8 cellular contexts compared by ENCODE assay signal in genomic region chr5:69601947-69602346, GRCh38. TPM values are rescaled to one million over a fixed set of nuclear protein-coding genes. Genes with fewer than 3 reads are reported as not detected.
DNase-seq lines count a peak whose midpoint lies in the region; ATAC-seq and TF ChIP-seq lines count a peak whose summit lies in the region.
"Not testable (repeated sequence)": the region's sequence is repeated elsewhere in the genome, so short reads cannot be mapped to it uniquely, and the experiment has no call there.

No MANE protein-coding gene starts in this region.

- CTCF ChIA-PET in activated B cell treated with CpG ODN at 0.5 μM for 24 hours (lab: Charles Lee), result not testable (repeated sequence)

- not testable (repeated sequence) for TF ChIP-seq POLR2A in GM18505 (IDR thresholded peaks at IDR 0.05; ENCODE audit: borderline replicate concordance, extremely low read depth, insufficient read depth, insufficient read length)

- DNase-seq in activated B cell treated with CpG ODN at 0.5 μM for 24 hours, naive B cell: not testable (repeated sequence)

- H3K4me3 Mint-ChIP-seq in activated B cell treated with CpG ODN at 0.5 μM for 24 hours, naive B cell: not testable (repeated sequence)

- intact Hi-C loops in activated B cell treated with CpG ODN at 0.5 μM for 24 hours (cut with micrococcal nuclease), result not testable (repeated sequence)

- not testable (repeated sequence) for H3K4me1 Mint-ChIP-seq in activated B cell treated with CpG ODN at 0.5 μM for 24 hours, naive B cell

- POLR2A ChIA-PET in activated B cell treated with CpG ODN at 0.5 μM for 24 hours (lab: Charles Lee), result not testable (repeated sequence)

- ATAC-seq in GM18505 (IDR thresholded peaks at IDR 0.05; ENCODE audit: unreplicated experiment) (peak; percentile 82), GM19035 (IDR thresholded peaks at IDR 0.05; ENCODE audit: unreplicated experiment) (peak; percentile 82), GM21381 (IDR thresholded peaks at IDR 0.05; ENCODE audit: unreplicated experiment) (peak; percentile 54), GM21825 (IDR thresholded peaks at IDR 0.05; ENCODE audit: unreplicated experiment) (peak; percentile 83), HG02943 (IDR thresholded peaks at IDR 0.05; ENCODE audit: low read depth, unreplicated experiment) (peak; percentile 70), HG03280 (IDR thresholded peaks at IDR 0.05; ENCODE audit: unreplicated experiment) (peak; percentile 78), activated B cell treated with CpG ODN at 0.5 μM for 24 hours (ENCODE audit: low read depth) (peak; percentile 80), naive B cell (ENCODE audit: low read depth in 2 of 2) (peak; percentile 67 to 72)

- not testable (repeated sequence) for TF ChIP-seq CTCF in activated B cell treated with CpG ODN at 0.5 μM for 24 hours (IDR thresholded peaks at IDR 0.05)

- not testable (repeated sequence) for H3K27ac Mint-ChIP-seq in activated B cell treated with CpG ODN at 0.5 μM for 24 hours, naive B cell

- H3K36me3 Mint-ChIP-seq in activated B cell treated with CpG ODN at 0.5 μM for 24 hours (ENCODE audit: low read depth); naive B cell: not testable (repeated sequence)

- not testable (repeated sequence) for H3K9me3 Mint-ChIP-seq in activated B cell treated with CpG ODN at 0.5 μM for 24 hours, naive B cell

- H3K27me3 Mint-ChIP-seq in activated B cell treated with CpG ODN at 0.5 μM for 24 hours, naive B cell: not testable (repeated sequence)

RNA-seq across cellular contexts. Expression of gene GTF2H2C, which starts 42.0 kb away (rescaled TPM):
- 41.4 and 52.0 TPM in 2 replicates for total RNA-seq in activated B cell treated with CpG ODN at 0.5 μM for 24 hours
- polyA plus RNA-seq in naive B cell (ENCODE audit: low read depth in 6 of 6), result 10 to 100 TPM; 18.4 to 33.3 (median 25.5) TPM
